24 cellular contexts compared by ENCODE assay signal in genomic region chr12:14714437-14714836, GRCh38.
A peak's percentile ranks its signal among the peaks of the same experiment; 100 is the strongest.
DNase-seq lines count a peak whose midpoint lies in the region.
"Had no signal": no experiment of that assay in that cellular context is flagged by ENCODE, and none has a peak within 500 bp of the region (broad histone marks: within the 10 kb centered on the region; RNA-seq: fewer than 3 reads in every experiment).

No MANE protein-coding gene starts in this region.

- H3K4me3 ChIP-seq in iPS-20b (ENCODE audit: low read length): peak overlapping the region; percentile 23; the same call in 1 of the 2 replicates
- H3K4me3 ChIP-seq: GM23248, heart left ventricle, mucosa of descending colon, SJSA1, suprapubic skin, uterus had no signal

- peaks cover 50% of the 10 kb centered on the region for H3K4me1 ChIP-seq in iPS-20b (ENCODE audit: insufficient read depth, low read length)
- H3K4me1 ChIP-seq: heart left ventricle, SJSA1, uterus had no signal

- H3K27ac ChIP-seq in iPS-20b (ENCODE audit: low read length): peak overlapping the region; percentile 36
- H3K27ac ChIP-seq: 22Rv1, GM23248, heart left ventricle, SJSA1, suprapubic skin, uterus had no signal

- H3K9ac ChIP-seq in iPS-20b (ENCODE audit: low read depth, low read length): peak overlapping the region; percentile 29; the same call in 1 of the 2 replicates
- H3K9ac ChIP-seq: GM23248 had no signal

- no peaks in the 10 kb centered on the region for H3K36me3 ChIP-seq in iPS-20b (ENCODE audit: insufficient read depth, low read depth, low read length)
- H3K36me3 ChIP-seq: heart left ventricle, SJSA1, suprapubic skin, uterus had no signal

- no peaks in the 10 kb centered on the region for H3K9me3 ChIP-seq in iPS-20b (ENCODE audit: insufficient read depth, low read depth, low read length)
- H3K9me3 ChIP-seq: heart left ventricle, mucosa of descending colon, SJSA1, suprapubic skin, uterus had no signal

- DNase-seq in DMS 273 (lab: John Stamatoyannopoulos, UW; ENCODE audit: unreplicated experiment): peak; percentile 1
- no peak for DNase-seq in DMS 273 treated with DMSO at 0.1 percent for 48 hours (lab: John Stamatoyannopoulos, UW)
- DNase-seq in NCI-H146 treated with DMSO at 0.1 percent for 48 hours (lab: John Stamatoyannopoulos, UW; ENCODE audit: unreplicated experiment): peak; percentile 96
- peak; percentile 90 for DNase-seq in NCI-H345 treated with DMSO at 0.1 percent for 48 hours (lab: John Stamatoyannopoulos, UW; ENCODE audit: unreplicated experiment)
- DNase-seq in T-helper 1 cell: no peak
- no peak for DNase-seq in kidney glomerular epithelial cell (lab: John Stamatoyannopoulos, UW)
- no peak for DNase-seq in DMS114 treated with DMSO at 0.1 percent for 48 hours (lab: John Stamatoyannopoulos, UW; ENCODE audit: unreplicated experiment)
- DNase-seq: activated B cell treated with CpG ODN at 0.5 μM for 24 hours; activated CD4-positive, alpha-beta T cell treated with anti-CD3 and anti-CD28 coated beads, Interleukin-2, amount 50 U/mL, for 48 hours; activated naive CD4-positive, alpha-beta T cell treated with Interleukin-2 at 50 U/mL for 16 hours; activated T-cell treated with anti-CD3 and anti-CD28 coated beads for 4 hours; amygdala; GDM1; GM23248; heart left ventricle; Kasumi-1; mucosa of descending colon; NCI-H1694 treated with DMSO at 0.1 percent for 48 hours; T-helper 2 cell; uterus had no signal

- H3K27me3 ChIP-seq in iPS-20b (ENCODE audit: insufficient read depth, low read length): no peaks in the 10 kb centered on the region
- H3K27me3 ChIP-seq: heart left ventricle, SJSA1, suprapubic skin, uterus had no signal

Comparison
In these comparisons a context has a peak if more than half of its experiments do, and no peak if none do; other contexts are left out.
1. DNase-seq: peak in DMS 273 (single experiment), NCI-H146 treated with DMSO at 0.1 percent for 48 hours (single experiment) and NCI-H345 treated with DMSO at 0.1 percent for 48 hours (single experiment); none in DMS 273 treated with DMSO at 0.1 percent for 48 hours (single experiment), T-helper 1 cell (0 of 5), kidney glomerular epithelial cell (single experiment) and DMS114 treated with DMSO at 0.1 percent for 48 hours (single experiment).